In the genomic region with DNA sequence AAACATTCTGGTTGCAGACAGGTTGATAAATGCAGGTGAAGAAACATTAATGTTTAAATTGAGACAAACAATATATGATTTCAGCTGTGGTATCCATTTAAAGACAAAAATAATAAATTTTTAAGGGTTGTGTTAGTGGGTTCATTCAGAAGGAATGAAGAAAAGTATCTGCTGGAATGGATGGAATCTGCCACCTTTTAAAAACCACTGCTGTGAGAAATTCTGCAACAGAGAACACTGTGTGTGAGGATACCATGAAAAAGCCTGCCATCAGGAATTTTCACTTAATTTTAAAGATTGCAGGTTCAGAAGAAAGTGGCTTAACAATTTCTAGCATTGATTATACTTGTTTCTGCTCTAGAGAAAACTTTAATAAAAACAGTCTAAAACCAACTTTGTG, we compare ENCODE assay signal across 1 cellular context.
TF ChIP-seq lines count a peak whose summit lies in the region.

No MANE protein-coding gene starts in this region.

TF ChIP-seq in GM23338, 12 proteins besides CTCF, POLR2A, EP300 and RAD21 (continued from another document):
- no peak for TF ChIP-seq ZNF331 (CRISPR knock-in tag; IDR thresholded peaks at IDR 0.05; ENCODE audit: low read depth)
- TF ChIP-seq EZH2 (IDR thresholded peaks at IDR 0.05; ENCODE audit: low read depth, unreplicated experiment) = no peak
- TF ChIP-seq, protein P1, sequence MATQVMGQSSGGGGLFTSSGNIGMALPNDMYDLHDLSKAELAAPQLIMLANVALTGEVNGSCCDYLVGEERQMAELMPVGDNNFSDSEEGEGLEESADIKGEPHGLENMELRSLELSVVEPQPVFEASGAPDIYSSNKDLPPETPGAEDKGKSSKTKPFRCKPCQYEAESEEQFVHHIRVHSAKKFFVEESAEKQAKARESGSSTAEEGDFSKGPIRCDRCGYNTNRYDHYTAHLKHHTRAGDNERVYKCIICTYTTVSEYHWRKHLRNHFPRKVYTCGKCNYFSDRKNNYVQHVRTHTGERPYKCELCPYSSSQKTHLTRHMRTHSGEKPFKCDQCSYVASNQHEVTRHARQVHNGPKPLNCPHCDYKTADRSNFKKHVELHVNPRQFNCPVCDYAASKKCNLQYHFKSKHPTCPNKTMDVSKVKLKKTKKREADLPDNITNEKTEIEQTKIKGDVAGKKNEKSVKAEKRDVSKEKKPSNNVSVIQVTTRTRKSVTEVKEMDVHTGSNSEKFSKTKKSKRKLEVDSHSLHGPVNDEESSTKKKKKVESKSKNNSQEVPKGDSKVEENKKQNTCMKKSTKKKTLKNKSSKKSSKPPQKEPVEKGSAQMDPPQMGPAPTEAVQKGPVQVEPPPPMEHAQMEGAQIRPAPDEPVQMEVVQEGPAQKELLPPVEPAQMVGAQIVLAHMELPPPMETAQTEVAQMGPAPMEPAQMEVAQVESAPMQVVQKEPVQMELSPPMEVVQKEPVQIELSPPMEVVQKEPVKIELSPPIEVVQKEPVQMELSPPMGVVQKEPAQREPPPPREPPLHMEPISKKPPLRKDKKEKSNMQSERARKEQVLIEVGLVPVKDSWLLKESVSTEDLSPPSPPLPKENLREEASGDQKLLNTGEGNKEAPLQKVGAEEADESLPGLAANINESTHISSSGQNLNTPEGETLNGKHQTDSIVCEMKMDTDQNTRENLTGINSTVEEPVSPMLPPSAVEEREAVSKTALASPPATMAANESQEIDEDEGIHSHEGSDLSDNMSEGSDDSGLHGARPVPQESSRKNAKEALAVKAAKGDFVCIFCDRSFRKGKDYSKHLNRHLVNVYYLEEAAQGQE (IDR thresholded peaks at IDR 0.05; ENCODE audit: unreplicated experiment) = no peak
- TF ChIP-seq, protein P2, sequence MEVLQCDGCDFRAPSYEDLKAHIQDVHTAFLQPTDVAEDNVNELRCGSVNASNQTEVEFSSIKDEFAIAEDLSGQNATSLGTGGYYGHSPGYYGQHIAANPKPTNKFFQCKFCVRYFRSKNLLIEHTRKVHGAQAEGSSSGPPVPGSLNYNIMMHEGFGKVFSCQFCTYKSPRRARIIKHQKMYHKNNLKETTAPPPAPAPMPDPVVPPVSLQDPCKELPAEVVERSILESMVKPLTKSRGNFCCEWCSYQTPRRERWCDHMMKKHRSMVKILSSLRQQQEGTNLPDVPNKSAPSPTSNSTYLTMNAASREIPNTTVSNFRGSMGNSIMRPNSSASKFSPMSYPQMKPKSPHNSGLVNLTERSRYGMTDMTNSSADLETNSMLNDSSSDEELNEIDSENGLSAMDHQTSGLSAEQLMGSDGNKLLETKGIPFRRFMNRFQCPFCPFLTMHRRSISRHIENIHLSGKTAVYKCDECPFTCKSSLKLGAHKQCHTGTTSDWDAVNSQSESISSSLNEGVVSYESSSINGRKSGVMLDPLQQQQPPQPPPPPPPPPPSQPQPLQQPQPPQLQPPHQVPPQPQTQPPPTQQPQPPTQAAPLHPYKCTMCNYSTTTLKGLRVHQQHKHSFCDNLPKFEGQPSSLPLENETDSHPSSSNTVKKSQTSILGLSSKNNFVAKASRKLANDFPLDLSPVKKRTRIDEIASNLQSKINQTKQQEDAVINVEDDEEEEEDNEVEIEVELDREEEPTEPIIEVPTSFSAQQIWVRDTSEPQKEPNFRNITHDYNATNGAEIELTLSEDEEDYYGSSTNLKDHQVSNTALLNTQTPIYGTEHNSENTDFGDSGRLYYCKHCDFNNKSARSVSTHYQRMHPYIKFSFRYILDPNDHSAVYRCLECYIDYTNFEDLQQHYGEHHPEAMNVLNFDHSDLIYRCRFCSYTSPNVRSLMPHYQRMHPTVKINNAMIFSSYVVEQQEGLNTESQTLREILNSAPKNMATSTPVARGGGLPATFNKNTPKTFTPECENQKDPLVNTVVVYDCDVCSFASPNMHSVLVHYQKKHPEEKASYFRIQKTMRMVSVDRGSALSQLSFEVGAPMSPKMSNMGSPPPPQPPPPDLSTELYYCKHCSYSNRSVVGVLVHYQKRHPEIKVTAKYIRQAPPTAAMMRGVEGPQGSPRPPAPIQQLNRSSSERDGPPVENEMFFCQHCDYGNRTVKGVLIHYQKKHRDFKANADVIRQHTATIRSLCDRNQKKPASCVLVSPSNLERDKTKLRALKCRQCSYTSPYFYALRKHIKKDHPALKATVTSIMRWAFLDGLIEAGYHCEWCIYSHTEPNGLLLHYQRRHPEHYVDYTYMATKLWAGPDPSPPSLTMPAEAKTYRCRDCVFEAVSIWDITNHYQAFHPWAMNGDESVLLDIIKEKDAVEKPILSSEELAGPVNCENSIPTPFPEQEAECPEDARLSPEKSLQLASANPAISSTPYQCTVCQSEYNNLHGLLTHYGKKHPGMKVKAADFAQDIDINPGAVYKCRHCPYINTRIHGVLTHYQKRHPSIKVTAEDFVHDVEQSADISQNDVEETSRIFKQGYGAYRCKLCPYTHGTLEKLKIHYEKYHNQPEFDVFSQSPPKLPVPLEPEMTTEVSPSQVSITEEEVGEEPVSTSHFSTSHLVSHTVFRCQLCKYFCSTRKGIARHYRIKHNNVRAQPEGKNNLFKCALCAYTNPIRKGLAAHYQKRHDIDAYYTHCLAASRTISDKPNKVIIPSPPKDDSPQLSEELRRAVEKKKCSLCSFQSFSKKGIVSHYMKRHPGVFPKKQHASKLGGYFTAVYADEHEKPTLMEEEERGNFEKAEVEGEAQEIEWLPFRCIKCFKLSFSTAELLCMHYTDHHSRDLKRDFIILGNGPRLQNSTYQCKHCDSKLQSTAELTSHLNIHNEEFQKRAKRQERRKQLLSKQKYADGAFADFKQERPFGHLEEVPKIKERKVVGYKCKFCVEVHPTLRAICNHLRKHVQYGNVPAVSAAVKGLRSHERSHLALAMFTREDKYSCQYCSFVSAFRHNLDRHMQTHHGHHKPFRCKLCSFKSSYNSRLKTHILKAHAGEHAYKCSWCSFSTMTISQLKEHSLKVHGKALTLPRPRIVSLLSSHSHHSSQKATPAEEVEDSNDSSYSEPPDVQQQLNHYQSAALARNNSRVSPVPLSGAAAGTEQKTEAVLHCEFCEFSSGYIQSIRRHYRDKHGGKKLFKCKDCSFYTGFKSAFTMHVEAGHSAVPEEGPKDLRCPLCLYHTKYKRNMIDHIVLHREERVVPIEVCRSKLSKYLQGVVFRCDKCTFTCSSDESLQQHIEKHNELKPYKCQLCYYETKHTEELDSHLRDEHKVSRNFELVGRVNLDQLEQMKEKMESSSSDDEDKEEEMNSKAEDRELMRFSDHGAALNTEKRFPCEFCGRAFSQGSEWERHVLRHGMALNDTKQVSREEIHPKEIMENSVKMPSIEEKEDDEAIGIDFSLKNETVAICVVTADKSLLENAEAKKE (CRISPR knock-in tag; IDR thresholded peaks at IDR 0.05) = no peak
- no peak for TF ChIP-seq NANOG (IDR thresholded peaks at IDR 0.05; ENCODE audit: borderline replicate concordance)
- no peak for TF ChIP-seq CREB1 (CRISPR knock-in tag; IDR thresholded peaks at IDR 0.05; ENCODE audit: low read depth)
- no peak for TF ChIP-seq POLR2AphosphoS5 (IDR thresholded peaks at IDR 0.05; ENCODE audit: low read depth)
TF ChIP-seq in GM23338: peak in this region for 0.
